ENCODE assay signal across 8 cellular contexts in the genomic region with DNA sequence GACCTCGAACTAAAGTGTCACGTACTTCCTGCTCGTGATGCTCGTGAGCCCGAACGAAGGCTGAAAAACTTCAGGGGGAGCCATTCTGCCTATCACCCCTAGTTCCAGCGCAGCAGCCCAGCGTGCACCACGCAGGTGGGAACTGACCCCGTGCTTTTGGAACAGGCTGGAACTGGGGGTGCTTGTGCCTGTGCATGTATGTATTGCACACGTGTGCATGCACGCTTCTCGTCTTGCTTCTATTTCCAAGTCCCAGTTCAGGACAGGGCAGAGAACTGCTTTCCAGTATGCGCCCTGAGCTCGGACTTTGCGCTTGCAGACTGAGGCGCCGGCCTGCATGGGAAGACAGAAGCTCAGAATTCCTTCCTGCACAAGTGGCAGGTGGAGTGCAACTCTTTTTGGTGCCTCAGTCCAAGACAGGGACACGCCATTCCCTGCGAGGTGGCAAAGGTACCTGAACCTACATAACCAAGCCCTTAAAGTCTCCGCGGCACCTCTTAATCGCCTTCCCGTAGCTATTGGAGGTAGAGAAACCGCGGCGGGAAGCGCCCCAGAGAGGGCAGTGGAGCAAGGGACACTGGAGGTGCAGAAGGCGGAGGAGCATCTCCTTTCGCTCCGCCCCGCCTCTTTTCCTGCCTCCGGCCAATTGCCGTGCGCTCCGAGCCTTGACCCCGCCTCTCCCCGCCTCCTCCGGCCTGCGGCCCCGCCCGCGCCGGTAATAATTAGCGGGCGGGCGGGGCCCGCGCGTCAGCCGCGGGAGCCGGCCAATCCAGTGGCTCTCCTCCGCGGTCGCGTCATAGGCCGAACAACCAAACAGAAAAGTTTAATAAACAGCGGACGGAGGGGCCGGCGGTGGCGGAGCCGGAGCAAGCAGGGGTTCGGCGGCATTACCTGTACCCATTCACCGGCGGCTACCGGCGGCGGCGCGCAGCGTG. TPM values are rescaled to one million over a fixed set of nuclear protein-coding genes. Genes with fewer than 3 reads are reported as not detected.
DNase-seq lines count a peak whose midpoint lies in the region; ATAC-seq and TF ChIP-seq lines count a peak whose summit lies in the region.

A gene (plus strand): TSS at position 826 of the 935 bp plus-strand sequence. CDS start 60,669 bp downstream, outside the sequence.

- no peaks in the 10 kb centered on the region for H3K27me3 ChIP-seq in spleen (replicated peaks in 1 of 7)

- H3K27me3 Mint-ChIP-seq in WTC11 (ENCODE audit: low read depth) = no peaks in the 10 kb centered on the region
- peaks cover 6 to 16% (median 10%) of the 10 kb centered on the region in 3 donors for H3K27me3 Mint-ChIP-seq in immature natural killer cell (ENCODE audit: low read depth in 3 of 3)

- ATAC-seq in GM18909 (IDR thresholded peaks at IDR 0.05; ENCODE audit: poor library complexity, unreplicated experiment) (peak; percentile 79), HG03175 (IDR thresholded peaks at IDR 0.05; ENCODE audit: unreplicated experiment) (peak; percentile 74), WTC11 (peak; percentile 92)

- H3K27ac Mint-ChIP-seq in WTC11 = peak within 1 kb of the TSS; percentile 99
- peak within 1 kb of the TSS; percentile 91 to 96 (median 93) for H3K27ac Mint-ChIP-seq in immature natural killer cell

- no peaks in the 10 kb centered on the region for H3K36me3 ChIP-seq in spleen

- H3K9me3 ChIP-seq in spleen = no peaks in the 10 kb centered on the region

- WGBS in spleen, 5 donors = 0 to 1% (median 1%) methylated on average over 53 to 74 of the region's 74 CpGs

- H3K4me1 Mint-ChIP-seq in WTC11 (peaks cover 39% of the 10 kb centered on the region), immature natural killer cell (peaks cover 35 to 46% of the 10 kb centered on the region in 2 donors)

- H3K36me3 Mint-ChIP-seq in WTC11 (no peaks in the 10 kb centered on the region), immature natural killer cell (no peaks in the 10 kb centered on the region)

- H3K9me3 Mint-ChIP-seq in WTC11 = no peaks in the 10 kb centered on the region
- H3K9me3 Mint-ChIP-seq in immature natural killer cell = no peaks in the 10 kb centered on the region

- H3K4me3 Mint-ChIP-seq in WTC11 (peak within 1 kb of the TSS; percentile 89), immature natural killer cell (peak within 1 kb of the TSS; percentile 90 to 95 (median 92))

- TF ChIP-seq CTCF in WTC11 (IDR thresholded peaks at IDR 0.05) = no peak
- no peak for TF ChIP-seq CTCF in cardiac fibroblast (IDR thresholded peaks at IDR 0.05; ENCODE audit: low read depth, low read length)
- TF ChIP-seq CTCF in spleen (IDR thresholded peaks at IDR 0.05 in 8 of 11, conservative IDR thresholded peaks at IDR 0.05 in 3 of 11) = peak in 1 of 11 experiments; percentile 29

- peak; percentile 97 for DNase-seq in AG08396 (ENCODE audit: low spot score)
- DNase-seq in NCI-H226 = peak; percentile 96
- DNase-seq in WTC11 (ENCODE audit: low spot score) = peak; percentile 98
- peak; percentile 90 to 93 for DNase-seq in cardiac fibroblast (ENCODE audit: low read depth in 2 of 2)
- DNase-seq in immature natural killer cell = peak; percentile 96
- DNase-seq in spleen = peak; percentile 99

- CTCF ChIA-PET in WTC11 (lab: Charles Lee) = interaction anchor here (0.6 to 1.7 kb wide), 4 partner anchors 13 to 205 kb away, joined by 3 to 6 read pairs (median 4); no protein-coding TSS in a partner anchor

- H3K27ac ChIP-seq in spleen = peak within 1 kb of the TSS; percentile 95 to 100 (median 98)

- H3K4me3 ChIP-seq in cardiac fibroblast (replicated peaks in 1 of 2; ENCODE audit: low read depth in 2 of 2, low read length in 2 of 2) = peak within 1 kb of the TSS; percentile 64 to 71
- peak within 1 kb of the TSS; percentile 64 to 90 (median 76) for H3K4me3 ChIP-seq in spleen

- POLR2A ChIA-PET in WTC11 (lab: Charles Lee) = interaction anchor here (0.6 to 2.8 kb wide), 11 partner anchors 11 to 206 kb away, joined by 3 to 17 read pairs (median 5); a partner anchor contains a TSS

- intact Hi-C loops in spleen (cut with DNase I; ENCODE audit: low total_unique reads) = no loop called here

- H3K4me1 ChIP-seq in spleen = peaks cover 27 to 51% (median 44%) of the 10 kb centered on the region in 6 donors

- TF ChIP-seq POLR2A in spleen (IDR thresholded peaks at IDR 0.05) = peak in 2 of 3 donors; percentile 25 to 71

TF ChIP-seq in WTC11, 78 proteins besides CTCF, POLR2A, EP300 and RAD21 (continues in another document):
- TF ChIP-seq ZNF263 (CRISPR knock-in tag; IDR thresholded peaks at IDR 0.05; ENCODE audit: low read depth) = no peak
- no peak for TF ChIP-seq NFATC4 (CRISPR knock-in tag; IDR thresholded peaks at IDR 0.05)
- TF ChIP-seq, protein P1, sequence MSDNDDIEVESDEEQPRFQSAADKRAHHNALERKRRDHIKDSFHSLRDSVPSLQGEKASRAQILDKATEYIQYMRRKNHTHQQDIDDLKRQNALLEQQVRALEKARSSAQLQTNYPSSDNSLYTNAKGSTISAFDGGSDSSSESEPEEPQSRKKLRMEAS (CRISPR knock-in tag; IDR thresholded peaks at IDR 0.05) = peak; percentile 56
- TF ChIP-seq NFE2L1 (CRISPR knock-in tag; IDR thresholded peaks at IDR 0.05) = no peak
- no peak for TF ChIP-seq PRRX2 (CRISPR knock-in tag; IDR thresholded peaks at IDR 0.05)
- no peak for TF ChIP-seq ESRRA (CRISPR knock-in tag; IDR thresholded peaks at IDR 0.05; ENCODE audit: borderline replicate concordance)
- TF ChIP-seq FOXP1 (CRISPR knock-in tag; IDR thresholded peaks at IDR 0.05; ENCODE audit: borderline replicate concordance) = peak; percentile 61; the same call in 1 of the 2 replicates
- no peak for TF ChIP-seq MXD4 (CRISPR knock-in tag; IDR thresholded peaks at IDR 0.05; ENCODE audit: borderline replicate concordance)
- TF ChIP-seq, protein P2, sequence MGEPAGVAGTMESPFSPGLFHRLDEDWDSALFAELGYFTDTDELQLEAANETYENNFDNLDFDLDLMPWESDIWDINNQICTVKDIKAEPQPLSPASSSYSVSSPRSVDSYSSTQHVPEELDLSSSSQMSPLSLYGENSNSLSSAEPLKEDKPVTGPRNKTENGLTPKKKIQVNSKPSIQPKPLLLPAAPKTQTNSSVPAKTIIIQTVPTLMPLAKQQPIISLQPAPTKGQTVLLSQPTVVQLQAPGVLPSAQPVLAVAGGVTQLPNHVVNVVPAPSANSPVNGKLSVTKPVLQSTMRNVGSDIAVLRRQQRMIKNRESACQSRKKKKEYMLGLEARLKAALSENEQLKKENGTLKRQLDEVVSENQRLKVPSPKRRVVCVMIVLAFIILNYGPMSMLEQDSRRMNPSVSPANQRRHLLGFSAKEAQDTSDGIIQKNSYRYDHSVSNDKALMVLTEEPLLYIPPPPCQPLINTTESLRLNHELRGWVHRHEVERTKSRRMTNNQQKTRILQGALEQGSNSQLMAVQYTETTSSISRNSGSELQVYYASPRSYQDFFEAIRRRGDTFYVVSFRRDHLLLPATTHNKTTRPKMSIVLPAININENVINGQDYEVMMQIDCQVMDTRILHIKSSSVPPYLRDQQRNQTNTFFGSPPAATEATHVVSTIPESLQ (CRISPR knock-in tag; IDR thresholded peaks at IDR 0.05) = no peak
- TF ChIP-seq SOX15 (CRISPR knock-in tag; IDR thresholded peaks at IDR 0.05) = no peak
- TF ChIP-seq SMAD3 (CRISPR knock-in tag; IDR thresholded peaks at IDR 0.05; ENCODE audit: borderline replicate concordance) = 0 out of 2 replicates have a peak, but pooled peaks have one; percentile 65
- no peak for TF ChIP-seq GTF2I (CRISPR knock-in tag; conservative IDR thresholded peaks at IDR 0.05)
- no peak for TF ChIP-seq ELF4 (CRISPR knock-in tag; IDR thresholded peaks at IDR 0.05; ENCODE audit: low read depth)
- TF ChIP-seq NR2C2 (CRISPR knock-in tag; IDR thresholded peaks at IDR 0.05) = no peak
- TF ChIP-seq, protein P3, sequence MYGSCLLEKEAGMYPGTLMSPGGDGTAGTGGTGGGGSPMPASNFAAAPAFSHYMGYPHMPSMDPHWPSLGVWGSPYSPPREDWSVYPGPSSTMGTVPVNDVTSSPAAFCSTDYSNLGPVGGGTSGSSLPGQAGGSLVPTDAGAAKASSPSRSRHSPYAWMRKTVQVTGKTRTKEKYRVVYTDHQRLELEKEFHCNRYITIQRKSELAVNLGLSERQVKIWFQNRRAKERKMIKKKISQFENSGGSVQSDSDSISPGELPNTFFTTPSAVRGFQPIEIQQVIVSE (CRISPR knock-in tag; IDR thresholded peaks at IDR 0.05; ENCODE audit: borderline replicate concordance) = no peak
- no peak for TF ChIP-seq ZNF671 (CRISPR knock-in tag; IDR thresholded peaks at IDR 0.05)
- TF ChIP-seq, protein P4, sequence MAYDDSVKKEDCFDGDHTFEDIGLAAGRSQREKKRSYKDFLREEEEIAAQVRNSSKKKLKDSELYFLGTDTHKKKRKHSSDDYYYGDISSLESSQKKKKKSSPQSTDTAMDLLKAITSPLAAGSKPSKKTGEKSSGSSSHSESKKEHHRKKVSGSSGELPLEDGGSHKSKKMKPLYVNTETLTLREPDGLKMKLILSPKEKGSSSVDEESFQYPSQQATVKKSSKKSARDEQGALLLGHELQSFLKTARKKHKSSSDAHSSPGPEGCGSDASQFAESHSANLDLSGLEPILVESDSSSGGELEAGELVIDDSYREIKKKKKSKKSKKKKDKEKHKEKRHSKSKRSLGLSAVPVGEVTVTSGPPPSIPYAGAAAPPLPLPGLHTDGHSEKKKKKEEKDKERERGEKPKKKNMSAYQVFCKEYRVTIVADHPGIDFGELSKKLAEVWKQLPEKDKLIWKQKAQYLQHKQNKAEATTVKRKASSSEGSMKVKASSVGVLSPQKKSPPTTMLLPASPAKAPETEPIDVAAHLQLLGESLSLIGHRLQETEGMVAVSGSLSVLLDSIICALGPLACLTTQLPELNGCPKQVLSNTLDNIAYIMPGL (CRISPR knock-in tag; IDR thresholded peaks at IDR 0.05) = peak; percentile 18; the same call in 1 of the 2 replicates
- TF ChIP-seq TP53 (CRISPR knock-in tag; IDR thresholded peaks at IDR 0.05) = 0 out of 2 replicates have a peak, but pooled peaks have one; percentile 43
- no peak for TF ChIP-seq ATF1 (CRISPR knock-in tag; IDR thresholded peaks at IDR 0.05)
- peak; percentile 85; the same call in 1 of the 2 replicates for TF ChIP-seq ZNF232 (CRISPR knock-in tag; IDR thresholded peaks at IDR 0.05)

RNA-seq across cellular contexts. Expression of the gene that starts here (rescaled TPM):
- total RNA-seq in WTC11 (2021) = 108 to 119 TPM (median 114 TPM) in 3 replicates
- 100 to 1,000 TPM; 136 to 143 (median 136) TPM for polyA plus RNA-seq in immature natural killer cell
- total RNA-seq in spleen = 100 to 1,000 TPM in 3 of 7 donors, 10 to 100 TPM in 4; 71.6 to 154 (median 90.5) TPM
- polyA plus RNA-seq in spleen = 100 to 1,000 TPM in 1 of 3 donors, 10 to 100 TPM in 2; 68.0 to 108 (median 81.7) TPM

Comparison
In these comparisons a context has a peak if more than half of its experiments do, and no peak if none do; other contexts are left out.
1. Peak in every context shown above with its lines: DNase-seq, ATAC-seq, H3K4me3 ChIP-seq and H3K27ac ChIP-seq.